8 cellular contexts compared by ENCODE assay signal in genomic region chr9:72396247-72397091, GRCh38. TPM values are rescaled to one million over a fixed set of nuclear protein-coding genes. Genes with fewer than 3 reads are reported as not detected.
DNase-seq lines count a peak whose midpoint lies in the region; FAIRE-seq and TF ChIP-seq lines count a peak whose summit lies in the region.

No MANE protein-coding gene starts in this region.

- no peaks in the 10 kb centered on the region for H4K20me1 ChIP-seq in neural progenitor cell (ENCODE audit: low read depth)
- H4K20me1 ChIP-seq in OCI-LY7 (ENCODE audit: insufficient read depth, low read length): no peaks in the 10 kb centered on the region

- H3K9me3 Mint-ChIP-seq in neural progenitor cell: peaks cover 2% of the 10 kb centered on the region
- H3K9me3 Mint-ChIP-seq in T-helper 2 cell treated with Interferon-gamma antibody and Interleukin-4, amounts not matched to agents 5 μg/mL and 100 μg/mL, for 36 hours: no peaks in the 10 kb centered on the region

- BruUV-seq in OCI-LY7 (replicated peaks; lab: Mats Ljungman, UMichigan): no TSS peak

- no peak overlapping the region for H3K4me3 Mint-ChIP-seq in neural progenitor cell
- H3K4me3 Mint-ChIP-seq in T-helper 2 cell treated with Interferon-gamma antibody and Interleukin-4, amounts not matched to agents 5 μg/mL and 100 μg/mL, for 36 hours: no peak overlapping the region

- no peaks in the 10 kb centered on the region for H3F3A ChIP-seq in neural progenitor cell (ENCODE audit: low read depth)

- no peaks in the 10 kb centered on the region for H3K9me2 ChIP-seq in OCI-LY7 (ENCODE audit: insufficient read depth, low read length)

- no peak overlapping the region for H3K27ac ChIP-seq in neural progenitor cell
- no peak overlapping the region for H3K27ac ChIP-seq in OCI-LY7 (ENCODE audit: low read depth, low read length, poor library complexity, severe bottlenecking)

- no peaks in the 10 kb centered on the region for H3K36me3 Mint-ChIP-seq in neural progenitor cell
- no peaks in the 10 kb centered on the region for H3K36me3 Mint-ChIP-seq in T-helper 2 cell treated with Interferon-gamma antibody and Interleukin-4, amounts not matched to agents 5 μg/mL and 100 μg/mL, for 36 hours (ENCODE audit: low read depth)

- H3K27me3 ChIP-seq in bronchial epithelial cell (ENCODE audit: control insufficient read depth, insufficient read depth, low read length) (no peaks in the 10 kb centered on the region), neural progenitor cell (no peaks in the 10 kb centered on the region)

- intact Hi-C loops in OCI-LY7 (cut with micrococcal nuclease; ENCODE audit: unreplicated experiment): no loop called here

- DNase-seq in D721Med (ENCODE audit: insufficient read length, low spot score) (no peak), NCI-H1930 (lab: John Stamatoyannopoulos, UW) (peak; percentile 19 to 43), bronchial epithelial cell (ENCODE audit: low read depth) (peak; percentile 88), neural progenitor cell (ENCODE audit: low spot score) (no peak), OCI-LY7 (ENCODE audit: low spot score) (no peak), pons (ENCODE audit: low spot score) (no peak), DMS153 (lab: John Stamatoyannopoulos, UW) (no peak)
- DNase-seq in T-helper 2 cell treated with Interferon-gamma antibody and Interleukin-4, amounts not matched to agents 5 μg/mL and 100 μg/mL, for 36 hours (ENCODE audit: low spot score): no peak

- H3K27ac Mint-ChIP-seq in neural progenitor cell: peak overlapping the region; percentile 76
- no peak overlapping the region for H3K27ac Mint-ChIP-seq in T-helper 2 cell treated with Interferon-gamma antibody and Interleukin-4, amounts not matched to agents 5 μg/mL and 100 μg/mL, for 36 hours

- no peak overlapping the region for H3K4me3 ChIP-seq in bronchial epithelial cell (ENCODE audit: low read depth, low read length)
- H3K4me3 ChIP-seq in neural progenitor cell: no peak overlapping the region
- no peak overlapping the region for H3K4me3 ChIP-seq in OCI-LY7 (ENCODE audit: low read depth, low read length, poor library complexity, severe bottlenecking)

- H3K36me3 ChIP-seq in bronchial epithelial cell (ENCODE audit: control insufficient read depth, insufficient read depth, low read length) (no peaks in the 10 kb centered on the region), neural progenitor cell (no peaks in the 10 kb centered on the region), OCI-LY7 (ENCODE audit: insufficient read depth, low read length) (no peaks in the 10 kb centered on the region)

- POLR2A ChIA-PET in OCI-LY7 (lab: Charles Lee): no interaction called here

- peaks cover 7% of the 10 kb centered on the region for H3K4me1 Mint-ChIP-seq in neural progenitor cell
- H3K4me1 Mint-ChIP-seq in T-helper 2 cell treated with Interferon-gamma antibody and Interleukin-4, amounts not matched to agents 5 μg/mL and 100 μg/mL, for 36 hours (ENCODE audit: low read depth): peaks cover 2% of the 10 kb centered on the region

- H3K9me3 ChIP-seq in neural progenitor cell (ENCODE audit: low read depth): no peaks in the 10 kb centered on the region
- no peaks in the 10 kb centered on the region for H3K9me3 ChIP-seq in OCI-LY7 (ENCODE audit: low read length)

- no peak for TF ChIP-seq CTCF in D721Med (IDR thresholded peaks at IDR 0.05; ENCODE audit: insufficient read depth, missing control alignments)
- TF ChIP-seq CTCF in bronchial epithelial cell (IDR thresholded peaks at IDR 0.05; ENCODE audit: insufficient read depth, low read length, severe bottlenecking): no peak
- TF ChIP-seq CTCF in neural progenitor cell (IDR thresholded peaks at IDR 0.05): no peak
- no peak for TF ChIP-seq CTCF in OCI-LY7 (conservative IDR thresholded peaks at IDR 0.05; ENCODE audit: low read length)

- peaks cover 5% of the 10 kb centered on the region for H3K27me3 Mint-ChIP-seq in neural progenitor cell (ENCODE audit: insufficient read depth, low read depth)
- H3K27me3 Mint-ChIP-seq in T-helper 2 cell treated with Interferon-gamma antibody and Interleukin-4, amounts not matched to agents 5 μg/mL and 100 μg/mL, for 36 hours (ENCODE audit: low read depth): peaks cover 10% of the 10 kb centered on the region

- H3K9ac ChIP-seq in neural progenitor cell: no peak overlapping the region

- CTCF ChIA-PET in OCI-LY7 (lab: Charles Lee; ENCODE audit: unreplicated experiment): no interaction called here

- H3K4me1 ChIP-seq in neural progenitor cell: no peaks in the 10 kb centered on the region
- H3K4me1 ChIP-seq in OCI-LY7 (ENCODE audit: insufficient read depth, low read length, poor library complexity, severe bottlenecking): no peaks in the 10 kb centered on the region

- H2AFZ ChIP-seq in neural progenitor cell (replicated peaks) (no peak overlapping the region), OCI-LY7 (ENCODE audit: low read length) (no peak overlapping the region)

- no peaks in the 10 kb centered on the region for H3K79me2 ChIP-seq in neural progenitor cell (ENCODE audit: low read depth)
- no peaks in the 10 kb centered on the region for H3K79me2 ChIP-seq in OCI-LY7 (ENCODE audit: insufficient read depth, low read depth, low read length)

- no peak overlapping the region for H3K4me2 ChIP-seq in neural progenitor cell
- H3K4me2 ChIP-seq in OCI-LY7 (ENCODE audit: low read length): no peak overlapping the region

- FAIRE-seq in D721Med (lab: Jason Lieb, UNC) (peak; percentile 90), bronchial epithelial cell (lab: Jason Lieb, UNC) (no peak)

RNA-seq across cellular contexts. Expression of gene ZFAND5, which starts 31.5 kb away (rescaled TPM):
- total RNA-seq in bronchial epithelial cell: 36.1 and 60.9 TPM in 2 replicates
- 119 and 162 TPM in 2 replicates for total RNA-seq in neural progenitor cell (ENCODE audit: low replicate concordance)
- 30.9 and 60.5 TPM in 2 replicates for total RNA-seq in OCI-LY7 (2014; rRNA removed; shearing (Covaris generic))
- total RNA-seq in OCI-LY7 (2022): 54.3 and 57.7 TPM in 2 replicates

Comparison
In these comparisons a context has a peak if more than half of its experiments do, and no peak if none do; other contexts are left out.
1. DNase-seq: peak in NCI-H1930 (2 of 2) and bronchial epithelial cell (single experiment); none in D721Med (single experiment), neural progenitor cell (single experiment), OCI-LY7 (single experiment), T-helper 2 cell treated with Interferon-gamma antibody and Interleukin-4, amounts not matched to agents 5 μg/mL and 100 μg/mL, for 36 hours (single experiment), pons (single experiment) and DMS153 (single experiment).